In the genomic region with DNA sequence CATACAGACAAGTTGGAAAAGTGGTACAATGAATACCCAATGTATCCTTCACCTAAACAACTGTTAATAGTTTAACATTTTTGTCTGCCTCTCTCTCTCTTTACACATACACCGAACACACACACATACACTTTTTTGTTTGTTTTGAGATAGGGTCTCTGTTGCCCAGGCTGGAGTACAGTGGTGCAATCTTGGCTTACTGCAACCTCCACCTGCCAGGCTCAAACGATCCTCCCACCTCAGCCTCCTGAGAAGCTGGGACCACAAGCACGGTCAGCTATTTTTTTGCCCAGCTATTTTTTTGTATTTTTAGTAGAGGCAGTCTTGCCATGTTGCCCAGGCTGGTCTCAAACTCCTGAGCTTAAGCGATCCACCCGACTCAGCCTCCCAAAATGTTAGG, we compare ENCODE assay signal across 15 cellular contexts. TPM values are rescaled to one million over a fixed set of nuclear protein-coding genes. Genes with fewer than 3 reads are reported as not detected.
DNase-seq lines count a peak whose midpoint lies in the region; ATAC-seq and TF ChIP-seq lines count a peak whose summit lies in the region.
"Had no signal": no experiment of that assay in that cellular context is flagged by ENCODE, and none has a peak within 500 bp of the region (broad histone marks: within the 10 kb centered on the region; RNA-seq: fewer than 3 reads in every experiment).

No MANE protein-coding gene starts in this region.

- H3K27me3 ChIP-seq in CD4-positive, alpha-beta memory T cell (ENCODE audit: insufficient read depth, low read length) = no peaks in the 10 kb centered on the region

- intact Hi-C loops in CD4-positive, alpha-beta memory T cell (cut with micrococcal nuclease) = no loop called here

- no peak for TF ChIP-seq CTCF in HFFc6 (IDR thresholded peaks at IDR 0.05)

- CTCF ChIA-PET in CD4-positive, alpha-beta memory T cell (lab: Charles Lee; ENCODE audit: partially characterized antibody) = interaction anchor here (1.0 to 2.9 kb wide), 2 partner anchors 24 to 84 kb away, joined by 3 to 8 read pairs; no protein-coding TSS in a partner anchor

- no peaks in the 10 kb centered on the region for H3K4me1 ChIP-seq in CD4-positive, alpha-beta memory T cell (ENCODE audit: insufficient read depth, low read length)

- no peak for DNase-seq in activated T-cell treated with anti-CD3 and anti-CD28 coated beads, Interleukin-2, amount 50 U/mL, for 24 hours
- no peak for DNase-seq in activated T-cell treated with anti-CD3 and anti-CD28 coated beads, Interleukin-2, amount 50 U/mL, for 1 hour
- DNase-seq in CD4-positive, alpha-beta memory T cell = no peak
- no peak for DNase-seq in HFFc6
- no peak for DNase-seq in naive thymus-derived CD8-positive, alpha-beta T cell
- DNase-seq: C1 segment of cervical spinal cord, DMS53, NCI-H1048, NCI-H1436 treated with DMSO at 0.1 percent for 48 hours, NCI-H2081, NCI-H510A, NCI-H82, PC-3 had no signal

- peaks cover 11% of the 10 kb centered on the region for H3K4me1 Mint-ChIP-seq in activated T-cell treated with anti-CD3 and anti-CD28 coated beads, Interleukin-2, amount 50 U/mL, for 24 hours (ENCODE audit: low read depth)
- H3K4me1 Mint-ChIP-seq in CD4-positive, alpha-beta memory T cell = peaks cover 0 to 6% (median 4%) of the 10 kb centered on the region in 4 donors
- peaks cover 16% of the 10 kb centered on the region; the same call in 1 of the 2 replicates for H3K4me1 Mint-ChIP-seq in HFFc6 (ENCODE audit: low read depth)
- H3K4me1 Mint-ChIP-seq in naive thymus-derived CD8-positive, alpha-beta T cell = peaks cover 0 to 7% (median 3%) of the 10 kb centered on the region in 4 donors

- H3K27ac Mint-ChIP-seq in activated T-cell treated with anti-CD3 and anti-CD28 coated beads, Interleukin-2, amount 50 U/mL, for 24 hours = peak overlapping the region; percentile 3
- peak overlapping the region in 4 of 7 donors; percentile 1 to 49 (median 30) for H3K27ac Mint-ChIP-seq in CD4-positive, alpha-beta memory T cell
- peak overlapping the region; percentile 6; the same call in 1 of the 2 replicates for H3K27ac Mint-ChIP-seq in HFFc6
- H3K27ac Mint-ChIP-seq in naive thymus-derived CD8-positive, alpha-beta T cell = peak overlapping the region in 6 of 10 donors; percentile 4 to 67 (median 24)

- H3K4me3 ChIP-seq in CD4-positive, alpha-beta memory T cell (ENCODE audit: low read length in 2 of 2) = no peak overlapping the region

- POLR2A ChIA-PET in CD4-positive, alpha-beta memory T cell (lab: Charles Lee; ENCODE audit: partially characterized antibody) = interaction anchor here (1.9 kb wide), 1 partner anchor 17 kb away, joined by 7 read pairs; the partner anchor contains the start of gene ZCCHC8
- POLR2A ChIA-PET in naive thymus-derived CD8-positive, alpha-beta T cell (lab: Charles Lee) = interaction anchor here (0.5 to 0.6 kb wide), 3 partner anchors 24 to 1987 kb away, joined by 3 to 5 read pairs (median 3); no protein-coding TSS in a partner anchor

- no peaks in the 10 kb centered on the region for H3K9me3 Mint-ChIP-seq in activated T-cell treated with anti-CD3 and anti-CD28 coated beads, Interleukin-2, amount 50 U/mL, for 24 hours
- no peaks in the 10 kb centered on the region for H3K9me3 Mint-ChIP-seq in CD4-positive, alpha-beta memory T cell
- no peaks in the 10 kb centered on the region for H3K9me3 Mint-ChIP-seq in HFFc6
- no peaks in the 10 kb centered on the region for H3K9me3 Mint-ChIP-seq in naive thymus-derived CD8-positive, alpha-beta T cell

- H3K4me3 Mint-ChIP-seq in activated T-cell treated with anti-CD3 and anti-CD28 coated beads, Interleukin-2, amount 50 U/mL, for 24 hours = no peak overlapping the region
- no peak overlapping the region for H3K4me3 Mint-ChIP-seq in CD4-positive, alpha-beta memory T cell
- no peak overlapping the region for H3K4me3 Mint-ChIP-seq in HFFc6
- no peak overlapping the region for H3K4me3 Mint-ChIP-seq in naive thymus-derived CD8-positive, alpha-beta T cell

- ATAC-seq in naive thymus-derived CD8-positive, alpha-beta T cell = no peak
- ATAC-seq in HG03280 (IDR thresholded peaks at IDR 0.05; ENCODE audit: unreplicated experiment) (no peak), HG03571 (IDR thresholded peaks at IDR 0.05; ENCODE audit: unreplicated experiment) (no peak)
- ATAC-seq: PC-3 had no signal

- H3K27me3 Mint-ChIP-seq in activated T-cell treated with anti-CD3 and anti-CD28 coated beads, Interleukin-2, amount 50 U/mL, for 24 hours = no peaks in the 10 kb centered on the region
- H3K27me3 Mint-ChIP-seq in CD4-positive, alpha-beta memory T cell = no peaks in the 10 kb centered on the region
- peaks cover 2% of the 10 kb centered on the region for H3K27me3 Mint-ChIP-seq in HFFc6 (ENCODE audit: insufficient read depth)
- no peaks in the 10 kb centered on the region for H3K27me3 Mint-ChIP-seq in naive thymus-derived CD8-positive, alpha-beta T cell

- peaks cover 48% of the 10 kb centered on the region for H3K36me3 ChIP-seq in CD4-positive, alpha-beta memory T cell (ENCODE audit: insufficient read depth, low read length)

- H3K27ac ChIP-seq in CD4-positive, alpha-beta memory T cell (ENCODE audit: low read depth, low read length) = no peak overlapping the region

- no peaks in the 10 kb centered on the region for H3K9me3 ChIP-seq in CD4-positive, alpha-beta memory T cell (ENCODE audit: control insufficient read depth in 1 of 2, low read length in 2 of 2)

- peaks cover 88% of the 10 kb centered on the region for H3K36me3 Mint-ChIP-seq in activated T-cell treated with anti-CD3 and anti-CD28 coated beads, Interleukin-2, amount 50 U/mL, for 24 hours (ENCODE audit: low read depth)
- H3K36me3 Mint-ChIP-seq in CD4-positive, alpha-beta memory T cell = peaks cover 40 to 68% of the 10 kb centered on the region in 2 donors
- peaks cover 42% of the 10 kb centered on the region for H3K36me3 Mint-ChIP-seq in HFFc6 (ENCODE audit: low read depth)
- peaks cover 7 to 89% (median 13%) of the 10 kb centered on the region in 3 donors for H3K36me3 Mint-ChIP-seq in naive thymus-derived CD8-positive, alpha-beta T cell

RNA-seq across cellular contexts. Expression of gene ZCCHC8, which starts 16.8 kb away (rescaled TPM):
- 10 to 100 TPM; 52.0 to 59.9 TPM for total RNA-seq in CD4-positive, alpha-beta memory T cell
- polyA plus RNA-seq in CD4-positive, alpha-beta memory T cell = 10 to 100 TPM in 1 of 2 donors, 1 to 10 TPM in 1; 5.4 to 13.9 TPM
- total RNA-seq in HFFc6 (2021; fragmentation: NEBNext Ultra II Directional; extraction: Animal tissue kit (Norgen Biotek cat#: 25700)) = 10 to 100 TPM in 5 of 6 experiments, 1 to 10 TPM in 1; 9.7 to 13.1 (median 11.4) TPM
- total RNA-seq in naive thymus-derived CD8-positive, alpha-beta T cell = 10 to 100 TPM; 42.9 to 43.3 TPM
- polyA plus RNA-seq in naive thymus-derived CD8-positive, alpha-beta T cell = 10 to 100 TPM in 1 of 3 donors, 1 to 10 TPM in 2; 5.4 to 14.1 (median 8.1) TPM

RNA-seq across cellular contexts. Expression of gene RSRC2, which starts 42.8 kb away (rescaled TPM):
- 100 to 1,000 TPM; 138 to 141 TPM for total RNA-seq in CD4-positive, alpha-beta memory T cell
- 10 to 100 TPM; 16.1 to 50.0 TPM for polyA plus RNA-seq in CD4-positive, alpha-beta memory T cell
- 10 to 100 TPM; 38.7 to 52.7 (median 44.2) TPM for total RNA-seq in HFFc6 (2021; fragmentation: NEBNext Ultra II Directional; extraction: Animal tissue kit (Norgen Biotek cat#: 25700))
- 100 to 1,000 TPM; 135 to 146 TPM for total RNA-seq in naive thymus-derived CD8-positive, alpha-beta T cell
- polyA plus RNA-seq in naive thymus-derived CD8-positive, alpha-beta T cell = 10 to 100 TPM; 18.5 to 47.5 (median 23.6) TPM

RNA-seq across cellular contexts. Expression of gene KNTC1, which starts 43.1 kb away (rescaled TPM):
- total RNA-seq in CD4-positive, alpha-beta memory T cell = 10 to 100 TPM; 29.7 to 30.9 TPM
- 1 to 10 TPM; 3.3 to 3.7 TPM for polyA plus RNA-seq in CD4-positive, alpha-beta memory T cell
- 10 to 100 TPM; 11.7 to 25.0 (median 19.6) TPM for total RNA-seq in HFFc6 (2021; fragmentation: NEBNext Ultra II Directional; extraction: Animal tissue kit (Norgen Biotek cat#: 25700))
- 10 to 100 TPM; 30.9 to 35.4 TPM for total RNA-seq in naive thymus-derived CD8-positive, alpha-beta T cell
- polyA plus RNA-seq in naive thymus-derived CD8-positive, alpha-beta T cell = 1 to 10 TPM; 1.4 to 3.6 (median 2.0) TPM
